Comparison of ENCODE assay signal across 1 cellular context in the genomic region with DNA sequence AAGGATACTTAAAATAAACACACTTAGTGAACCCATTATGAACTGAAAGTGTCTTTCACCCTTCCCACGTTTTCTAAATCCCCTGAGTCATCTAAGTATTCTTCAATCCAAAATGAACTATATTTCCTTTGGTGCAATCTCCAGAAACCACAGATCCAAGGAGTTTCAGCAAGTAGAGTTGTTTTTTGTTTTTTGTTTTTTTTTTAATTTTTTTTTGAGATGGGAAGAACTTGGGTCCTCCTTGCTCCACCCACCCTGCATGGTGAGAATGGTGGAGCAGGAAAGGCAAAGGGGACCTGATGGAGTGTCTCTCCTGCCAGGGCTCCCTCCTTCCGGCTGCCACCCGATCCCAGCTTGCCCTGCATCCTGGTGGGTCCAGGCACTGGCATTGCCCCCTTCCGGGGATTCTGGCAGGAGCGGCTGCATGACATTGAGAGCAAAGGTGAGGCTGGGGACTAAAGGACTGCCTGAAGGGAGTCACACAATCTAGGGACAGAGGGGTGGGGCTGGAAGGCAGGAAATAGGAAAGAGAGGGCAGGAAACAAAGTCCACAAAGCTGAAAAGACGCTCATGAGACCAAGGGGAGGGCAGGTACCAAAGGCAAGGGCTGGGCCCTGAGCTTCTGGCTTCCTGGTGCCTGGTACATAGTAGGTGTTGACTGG.
TF ChIP-seq lines count a peak whose summit lies in the region.

No MANE protein-coding gene starts in this region.

TF ChIP-seq in HepG2, 621 proteins besides CTCF, POLR2A, EP300 and RAD21 (continued from another document and continues in another):
- TF ChIP-seq EEA1 (CRISPR knock-in tag; IDR thresholded peaks at IDR 0.05; ENCODE audit: borderline replicate concordance): no peak
- TF ChIP-seq PHF5A (CRISPR knock-in tag; IDR thresholded peaks at IDR 0.05; ENCODE audit: low read depth, unreplicated experiment): no peak
- TF ChIP-seq ZNF101 (CRISPR knock-in tag; IDR thresholded peaks at IDR 0.05; ENCODE audit: borderline replicate concordance, low read depth): no peak
- no peak for TF ChIP-seq ZSCAN9 (CRISPR knock-in tag; IDR thresholded peaks at IDR 0.05; ENCODE audit: borderline replicate concordance)
- TF ChIP-seq, protein P1, sequence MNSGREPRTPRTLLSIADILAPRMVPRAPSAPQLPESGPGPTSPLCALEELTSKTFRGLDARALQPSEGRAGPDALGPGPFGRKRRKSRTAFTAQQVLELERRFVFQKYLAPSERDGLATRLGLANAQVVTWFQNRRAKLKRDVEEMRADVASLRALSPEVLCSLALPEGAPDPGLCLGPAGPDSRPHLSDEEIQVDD (CRISPR knock-in tag; IDR thresholded peaks at IDR 0.05; ENCODE audit: borderline replicate concordance): no peak
- peak; percentile 31; the same call in 1 of the 2 replicates for TF ChIP-seq SOX5 (CRISPR knock-in tag; IDR thresholded peaks at IDR 0.05; ENCODE audit: borderline replicate concordance)
- TF ChIP-seq SIN3A (IDR thresholded peaks at IDR 0.05; ENCODE audit: borderline replicate concordance, low read depth, low read length): no peak
- TF ChIP-seq GPN1 (CRISPR knock-in tag; IDR thresholded peaks at IDR 0.05; ENCODE audit: borderline replicate concordance): no peak
- no peak for TF ChIP-seq ZFP62 (CRISPR knock-in tag; IDR thresholded peaks at IDR 0.05)
- TF ChIP-seq HDAC1 (CRISPR knock-in tag; IDR thresholded peaks at IDR 0.05): peak; percentile 36; the same call in 1 of the 2 replicates
- no peak for TF ChIP-seq ATF7 (IDR thresholded peaks at IDR 0.05)
- no peak for TF ChIP-seq ATF7 (CRISPR knock-in tag; IDR thresholded peaks at IDR 0.05)
- TF ChIP-seq HCFC1 (IDR thresholded peaks at IDR 0.05; ENCODE audit: low read depth, low read length): no peak
- no peak for TF ChIP-seq ZNF7 (CRISPR knock-in tag; IDR thresholded peaks at IDR 0.05)
- no peak for TF ChIP-seq FOXA1 (IDR thresholded peaks at IDR 0.05)
- no peak for TF ChIP-seq FOXA1 (CRISPR knock-in tag; IDR thresholded peaks at IDR 0.05)
- TF ChIP-seq NFE2L2 (IDR thresholded peaks at IDR 0.05; ENCODE audit: low read length): no peak
- no peak for TF ChIP-seq NFE2L1 (CRISPR knock-in tag; IDR thresholded peaks at IDR 0.05; ENCODE audit: borderline replicate concordance)
- TF ChIP-seq CAMTA2 (CRISPR knock-in tag; IDR thresholded peaks at IDR 0.05; ENCODE audit: borderline replicate concordance): no peak
- TF ChIP-seq ZMYM4 (CRISPR knock-in tag; IDR thresholded peaks at IDR 0.05): 0 out of 2 replicates have a peak, but pooled peaks have one; percentile 12
- TF ChIP-seq ZNF451 (CRISPR knock-in tag; IDR thresholded peaks at IDR 0.05): no peak
- TF ChIP-seq SP140L (CRISPR knock-in tag; IDR thresholded peaks at IDR 0.05; ENCODE audit: borderline replicate concordance): no peak
- TF ChIP-seq ZNF670 (CRISPR knock-in tag; IDR thresholded peaks at IDR 0.05; ENCODE audit: borderline replicate concordance): no peak
- no peak for TF ChIP-seq RBFOX2 (IDR thresholded peaks at IDR 0.05; ENCODE audit: low read depth, low read length)
- TF ChIP-seq, protein P2, sequence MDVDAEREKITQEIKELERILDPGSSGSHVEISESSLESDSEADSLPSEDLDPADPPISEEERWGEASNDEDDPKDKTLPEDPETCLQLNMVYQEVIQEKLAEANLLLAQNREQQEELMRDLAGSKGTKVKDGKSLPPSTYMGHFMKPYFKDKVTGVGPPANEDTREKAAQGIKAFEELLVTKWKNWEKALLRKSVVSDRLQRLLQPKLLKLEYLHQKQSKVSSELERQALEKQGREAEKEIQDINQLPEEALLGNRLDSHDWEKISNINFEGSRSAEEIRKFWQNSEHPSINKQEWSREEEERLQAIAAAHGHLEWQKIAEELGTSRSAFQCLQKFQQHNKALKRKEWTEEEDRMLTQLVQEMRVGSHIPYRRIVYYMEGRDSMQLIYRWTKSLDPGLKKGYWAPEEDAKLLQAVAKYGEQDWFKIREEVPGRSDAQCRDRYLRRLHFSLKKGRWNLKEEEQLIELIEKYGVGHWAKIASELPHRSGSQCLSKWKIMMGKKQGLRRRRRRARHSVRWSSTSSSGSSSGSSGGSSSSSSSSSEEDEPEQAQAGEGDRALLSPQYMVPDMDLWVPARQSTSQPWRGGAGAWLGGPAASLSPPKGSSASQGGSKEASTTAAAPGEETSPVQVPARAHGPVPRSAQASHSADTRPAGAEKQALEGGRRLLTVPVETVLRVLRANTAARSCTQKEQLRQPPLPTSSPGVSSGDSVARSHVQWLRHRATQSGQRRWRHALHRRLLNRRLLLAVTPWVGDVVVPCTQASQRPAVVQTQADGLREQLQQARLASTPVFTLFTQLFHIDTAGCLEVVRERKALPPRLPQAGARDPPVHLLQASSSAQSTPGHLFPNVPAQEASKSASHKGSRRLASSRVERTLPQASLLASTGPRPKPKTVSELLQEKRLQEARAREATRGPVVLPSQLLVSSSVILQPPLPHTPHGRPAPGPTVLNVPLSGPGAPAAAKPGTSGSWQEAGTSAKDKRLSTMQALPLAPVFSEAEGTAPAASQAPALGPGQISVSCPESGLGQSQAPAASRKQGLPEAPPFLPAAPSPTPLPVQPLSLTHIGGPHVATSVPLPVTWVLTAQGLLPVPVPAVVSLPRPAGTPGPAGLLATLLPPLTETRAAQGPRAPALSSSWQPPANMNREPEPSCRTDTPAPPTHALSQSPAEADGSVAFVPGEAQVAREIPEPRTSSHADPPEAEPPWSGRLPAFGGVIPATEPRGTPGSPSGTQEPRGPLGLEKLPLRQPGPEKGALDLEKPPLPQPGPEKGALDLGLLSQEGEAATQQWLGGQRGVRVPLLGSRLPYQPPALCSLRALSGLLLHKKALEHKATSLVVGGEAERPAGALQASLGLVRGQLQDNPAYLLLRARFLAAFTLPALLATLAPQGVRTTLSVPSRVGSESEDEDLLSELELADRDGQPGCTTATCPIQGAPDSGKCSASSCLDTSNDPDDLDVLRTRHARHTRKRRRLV (CRISPR knock-in tag; IDR thresholded peaks at IDR 0.05): no peak
- TF ChIP-seq, protein P3, sequence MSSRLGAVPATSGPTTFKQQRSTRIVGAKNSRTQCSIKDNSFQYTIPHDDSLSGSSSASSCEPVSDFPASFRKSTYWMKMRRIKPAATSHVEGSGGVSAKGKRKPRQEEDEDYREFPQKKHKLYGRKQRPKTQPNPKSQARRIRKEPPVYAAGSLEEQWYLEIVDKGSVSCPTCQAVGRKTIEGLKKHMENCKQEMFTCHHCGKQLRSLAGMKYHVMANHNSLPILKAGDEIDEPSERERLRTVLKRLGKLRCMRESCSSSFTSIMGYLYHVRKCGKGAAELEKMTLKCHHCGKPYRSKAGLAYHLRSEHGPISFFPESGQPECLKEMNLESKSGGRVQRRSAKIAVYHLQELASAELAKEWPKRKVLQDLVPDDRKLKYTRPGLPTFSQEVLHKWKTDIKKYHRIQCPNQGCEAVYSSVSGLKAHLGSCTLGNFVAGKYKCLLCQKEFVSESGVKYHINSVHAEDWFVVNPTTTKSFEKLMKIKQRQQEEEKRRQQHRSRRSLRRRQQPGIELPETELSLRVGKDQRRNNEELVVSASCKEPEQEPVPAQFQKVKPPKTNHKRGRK (CRISPR knock-in tag; IDR thresholded peaks at IDR 0.05): no peak
- no peak for TF ChIP-seq JUN (CRISPR knock-in tag; IDR thresholded peaks at IDR 0.05)
- TF ChIP-seq HDAC2 (CRISPR knock-in tag; IDR thresholded peaks at IDR 0.05): 0 out of 2 replicates have a peak, but pooled peaks have one; percentile 24
- TF ChIP-seq HIVEP1 (CRISPR knock-in tag; IDR thresholded peaks at IDR 0.05): no peak
- no peak for TF ChIP-seq NFKBIZ (CRISPR knock-in tag; IDR thresholded peaks at IDR 0.05)
- no peak for TF ChIP-seq PAWR (CRISPR knock-in tag; IDR thresholded peaks at IDR 0.05; ENCODE audit: borderline replicate concordance)
- TF ChIP-seq PHF20 (CRISPR knock-in tag; IDR thresholded peaks at IDR 0.05): 0 out of 2 replicates have a peak, but pooled peaks have one; percentile 47
- TF ChIP-seq ZNF614 (CRISPR knock-in tag; IDR thresholded peaks at IDR 0.05; ENCODE audit: borderline replicate concordance): peak; percentile 97
- TF ChIP-seq, protein P4, sequence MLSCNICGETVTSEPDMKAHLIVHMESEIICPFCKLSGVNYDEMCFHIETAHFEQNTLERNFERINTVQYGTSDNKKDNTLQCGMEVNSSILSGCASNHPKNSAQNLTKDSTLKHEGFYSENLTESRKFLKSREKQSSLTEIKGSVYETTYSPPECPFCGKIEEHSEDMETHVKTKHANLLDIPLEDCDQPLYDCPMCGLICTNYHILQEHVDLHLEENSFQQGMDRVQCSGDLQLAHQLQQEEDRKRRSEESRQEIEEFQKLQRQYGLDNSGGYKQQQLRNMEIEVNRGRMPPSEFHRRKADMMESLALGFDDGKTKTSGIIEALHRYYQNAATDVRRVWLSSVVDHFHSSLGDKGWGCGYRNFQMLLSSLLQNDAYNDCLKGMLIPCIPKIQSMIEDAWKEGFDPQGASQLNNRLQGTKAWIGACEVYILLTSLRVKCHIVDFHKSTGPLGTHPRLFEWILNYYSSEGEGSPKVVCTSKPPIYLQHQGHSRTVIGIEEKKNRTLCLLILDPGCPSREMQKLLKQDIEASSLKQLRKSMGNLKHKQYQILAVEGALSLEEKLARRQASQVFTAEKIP (CRISPR knock-in tag; IDR thresholded peaks at IDR 0.05; ENCODE audit: borderline replicate concordance): no peak
- no peak for TF ChIP-seq RBM22 (optimal IDR thresholded peaks at IDR 0.05; ENCODE audit: low read length)
- TF ChIP-seq SMARCC2 (IDR thresholded peaks at IDR 0.05): no peak
- no peak for TF ChIP-seq GABPA (IDR thresholded peaks at IDR 0.05; ENCODE audit: low read depth, low read length)
- TF ChIP-seq GABPA (CRISPR knock-in tag; IDR thresholded peaks at IDR 0.05; ENCODE audit: low read depth): peak; percentile 78
- no peak for TF ChIP-seq ZNF282 (IDR thresholded peaks at IDR 0.05; ENCODE audit: partially characterized antibody)
- no peak for TF ChIP-seq ZNF263 (CRISPR knock-in tag; IDR thresholded peaks at IDR 0.05)
- TF ChIP-seq RFX5 (IDR thresholded peaks at IDR 0.05; ENCODE audit: low read depth, low read length): no peak
- TF ChIP-seq, protein P5, sequence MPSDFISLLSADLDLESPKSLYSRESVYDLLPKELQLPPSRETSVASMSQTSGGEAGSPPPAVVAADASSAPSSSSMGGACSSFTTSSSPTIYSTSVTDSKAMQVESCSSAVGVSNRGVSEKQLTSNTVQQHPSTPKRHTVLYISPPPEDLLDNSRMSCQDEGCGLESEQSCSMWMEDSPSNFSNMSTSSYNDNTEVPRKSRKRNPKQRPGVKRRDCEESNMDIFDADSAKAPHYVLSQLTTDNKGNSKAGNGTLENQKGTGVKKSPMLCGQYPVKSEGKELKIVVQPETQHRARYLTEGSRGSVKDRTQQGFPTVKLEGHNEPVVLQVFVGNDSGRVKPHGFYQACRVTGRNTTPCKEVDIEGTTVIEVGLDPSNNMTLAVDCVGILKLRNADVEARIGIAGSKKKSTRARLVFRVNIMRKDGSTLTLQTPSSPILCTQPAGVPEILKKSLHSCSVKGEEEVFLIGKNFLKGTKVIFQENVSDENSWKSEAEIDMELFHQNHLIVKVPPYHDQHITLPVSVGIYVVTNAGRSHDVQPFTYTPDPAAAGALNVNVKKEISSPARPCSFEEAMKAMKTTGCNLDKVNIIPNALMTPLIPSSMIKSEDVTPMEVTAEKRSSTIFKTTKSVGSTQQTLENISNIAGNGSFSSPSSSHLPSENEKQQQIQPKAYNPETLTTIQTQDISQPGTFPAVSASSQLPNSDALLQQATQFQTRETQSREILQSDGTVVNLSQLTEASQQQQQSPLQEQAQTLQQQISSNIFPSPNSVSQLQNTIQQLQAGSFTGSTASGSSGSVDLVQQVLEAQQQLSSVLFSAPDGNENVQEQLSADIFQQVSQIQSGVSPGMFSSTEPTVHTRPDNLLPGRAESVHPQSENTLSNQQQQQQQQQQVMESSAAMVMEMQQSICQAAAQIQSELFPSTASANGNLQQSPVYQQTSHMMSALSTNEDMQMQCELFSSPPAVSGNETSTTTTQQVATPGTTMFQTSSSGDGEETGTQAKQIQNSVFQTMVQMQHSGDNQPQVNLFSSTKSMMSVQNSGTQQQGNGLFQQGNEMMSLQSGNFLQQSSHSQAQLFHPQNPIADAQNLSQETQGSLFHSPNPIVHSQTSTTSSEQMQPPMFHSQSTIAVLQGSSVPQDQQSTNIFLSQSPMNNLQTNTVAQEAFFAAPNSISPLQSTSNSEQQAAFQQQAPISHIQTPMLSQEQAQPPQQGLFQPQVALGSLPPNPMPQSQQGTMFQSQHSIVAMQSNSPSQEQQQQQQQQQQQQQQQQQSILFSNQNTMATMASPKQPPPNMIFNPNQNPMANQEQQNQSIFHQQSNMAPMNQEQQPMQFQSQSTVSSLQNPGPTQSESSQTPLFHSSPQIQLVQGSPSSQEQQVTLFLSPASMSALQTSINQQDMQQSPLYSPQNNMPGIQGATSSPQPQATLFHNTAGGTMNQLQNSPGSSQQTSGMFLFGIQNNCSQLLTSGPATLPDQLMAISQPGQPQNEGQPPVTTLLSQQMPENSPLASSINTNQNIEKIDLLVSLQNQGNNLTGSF (CRISPR knock-in tag; IDR thresholded peaks at IDR 0.05): 0 out of 2 replicates have a peak, but pooled peaks have one; percentile 39
- TF ChIP-seq, protein P6, sequence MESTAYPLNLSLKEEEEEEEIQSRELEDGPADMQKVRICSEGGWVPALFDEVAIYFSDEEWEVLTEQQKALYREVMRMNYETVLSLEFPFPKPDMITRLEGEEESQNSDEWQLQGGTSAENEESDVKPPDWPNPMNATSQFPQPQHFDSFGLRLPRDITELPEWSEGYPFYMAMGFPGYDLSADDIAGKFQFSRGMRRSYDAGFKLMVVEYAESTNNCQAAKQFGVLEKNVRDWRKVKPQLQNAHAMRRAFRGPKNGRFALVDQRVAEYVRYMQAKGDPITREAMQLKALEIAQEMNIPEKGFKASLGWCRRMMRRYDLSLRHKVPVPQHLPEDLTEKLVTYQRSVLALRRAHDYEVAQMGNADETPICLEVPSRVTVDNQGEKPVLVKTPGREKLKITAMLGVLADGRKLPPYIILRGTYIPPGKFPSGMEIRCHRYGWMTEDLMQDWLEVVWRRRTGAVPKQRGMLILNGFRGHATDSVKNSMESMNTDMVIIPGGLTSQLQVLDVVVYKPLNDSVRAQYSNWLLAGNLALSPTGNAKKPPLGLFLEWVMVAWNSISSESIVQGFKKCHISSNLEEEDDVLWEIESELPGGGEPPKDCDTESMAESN (CRISPR knock-in tag; conservative IDR thresholded peaks at IDR 0.05): no peak
- no peak for TF ChIP-seq ZNF737 (CRISPR knock-in tag; IDR thresholded peaks at IDR 0.05; ENCODE audit: borderline replicate concordance)
- TF ChIP-seq MAFG (CRISPR knock-in tag; IDR thresholded peaks at IDR 0.05): no peak
- no peak for TF ChIP-seq MXD4 (CRISPR knock-in tag; IDR thresholded peaks at IDR 0.05)
- TF ChIP-seq MED13 (CRISPR knock-in tag; IDR thresholded peaks at IDR 0.05): no peak
- TF ChIP-seq, protein P7, sequence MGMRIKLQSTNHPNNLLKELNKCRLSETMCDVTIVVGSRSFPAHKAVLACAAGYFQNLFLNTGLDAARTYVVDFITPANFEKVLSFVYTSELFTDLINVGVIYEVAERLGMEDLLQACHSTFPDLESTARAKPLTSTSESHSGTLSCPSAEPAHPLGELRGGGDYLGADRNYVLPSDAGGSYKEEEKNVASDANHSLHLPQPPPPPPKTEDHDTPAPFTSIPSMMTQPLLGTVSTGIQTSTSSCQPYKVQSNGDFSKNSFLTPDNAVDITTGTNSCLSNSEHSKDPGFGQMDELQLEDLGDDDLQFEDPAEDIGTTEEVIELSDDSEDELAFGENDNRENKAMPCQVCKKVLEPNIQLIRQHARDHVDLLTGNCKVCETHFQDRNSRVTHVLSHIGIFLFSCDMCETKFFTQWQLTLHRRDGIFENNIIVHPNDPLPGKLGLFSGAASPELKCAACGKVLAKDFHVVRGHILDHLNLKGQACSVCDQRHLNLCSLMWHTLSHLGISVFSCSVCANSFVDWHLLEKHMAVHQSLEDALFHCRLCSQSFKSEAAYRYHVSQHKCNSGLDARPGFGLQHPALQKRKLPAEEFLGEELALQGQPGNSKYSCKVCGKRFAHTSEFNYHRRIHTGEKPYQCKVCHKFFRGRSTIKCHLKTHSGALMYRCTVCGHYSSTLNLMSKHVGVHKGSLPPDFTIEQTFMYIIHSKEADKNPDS (CRISPR knock-in tag; IDR thresholded peaks at IDR 0.05): no peak
- TF ChIP-seq RORA (CRISPR knock-in tag; IDR thresholded peaks at IDR 0.05): no peak
